Comparison of ENCODE assay signal across 33 cellular contexts in genomic region chr11:20611892-20612291, GRCh38. TPM values are rescaled to one million over a fixed set of nuclear protein-coding genes. Genes with fewer than 3 reads are reported as not detected.
DNase-seq lines count a peak whose midpoint lies in the region; TF ChIP-seq lines count a peak whose summit lies in the region.
"Had no signal": no experiment of that assay in that cellular context is flagged by ENCODE, and none has a peak within 500 bp of the region (broad histone marks: within the 10 kb centered on the region; RNA-seq: fewer than 3 reads in every experiment).

No MANE protein-coding gene starts in this region.

- no peaks in the 10 kb centered on the region for H3K79me1 ChIP-seq in mesenchymal stem cell (replicated peaks; ENCODE audit: low read length, poor library complexity, severe bottlenecking)

- DNase-seq in MCF 10A (ENCODE audit: unreplicated experiment) (peak; percentile 76), breast epithelium (ENCODE audit: low spot score in 2 of 2) (no peak), NOMO-1 treated with DMSO at 0.1 percent for 48 hours (lab: John Stamatoyannopoulos, UW; ENCODE audit: unreplicated experiment) (peak; percentile 94), amniotic epithelial cell (ENCODE audit: low read depth) (peak; percentile 76), mesenchymal stem cell (peak; percentile 2), NCI-H1694 (lab: John Stamatoyannopoulos, UW) (no peak), dorsolateral prefrontal cortex (no peak)
- no peak for DNase-seq in effector memory CD4-positive, alpha-beta T cell
- DNase-seq: activated CD4-positive, alpha-beta T cell treated with anti-CD3 and anti-CD28 coated beads for 4 hours; activated CD8-positive, alpha-beta T cell treated with anti-CD3 and anti-CD28 coated beads, Interleukin-2, amount 10 ng/mL, durations not matched to agents 7 days and 5 days; activated naive CD4-positive, alpha-beta T cell treated with anti-CD3 and anti-CD28 coated beads, Interleukin-2, amount 10 ng/mL, durations not matched to agents 7 days and 5 days; adrenal gland; body of pancreas; CD4-positive, alpha-beta T cell; DND-41; H9; IMR-90; NCI-H2029 treated with DMSO at 0.1 percent for 48 hours; NCI-H524 treated with DMSO at 0.1 percent for 48 hours; ovary; SK-N-SH; stimulated activated CD4-positive, alpha-beta T cell treated with anti-CD3 and anti-CD28 coated beads, Interleukin-15, amount 100 ng/mL, for 24 hours; stimulated activated CD4-positive, alpha-beta T cell treated with anti-CD3 and anti-CD28 coated beads, Interleukin-4, amount 100 ng/mL, for 4 hours had no signal

- no TSS peak for BruUV-seq in MCF 10A (replicated peaks; lab: Mats Ljungman, UMichigan)

- no peak overlapping the region for H3K4me3 ChIP-seq in breast epithelium
- no peak overlapping the region for H3K4me3 ChIP-seq in mesenchymal stem cell (ENCODE audit: insufficient read depth in 1 of 2, low read depth in 1 of 2, low read length in 2 of 2)
- no peak overlapping the region for H3K4me3 ChIP-seq in effector memory CD4-positive, alpha-beta T cell (ENCODE audit: insufficient read depth, low read depth, low read length, poor library complexity, severe bottlenecking)
- no peak overlapping the region for H3K4me3 ChIP-seq in dorsolateral prefrontal cortex
- H3K4me3 ChIP-seq: adrenal gland, body of pancreas, ovary, tibial nerve had no signal

- H2BK5ac ChIP-seq in mesenchymal stem cell (ENCODE audit: low read depth, low read length, poor library complexity, severe bottlenecking): no peak overlapping the region

- H3K36me3 ChIP-seq in breast epithelium (no peaks in the 10 kb centered on the region), mesenchymal stem cell (ENCODE audit: control insufficient read depth in 1 of 2, insufficient read depth in 2 of 2, low read depth in 1 of 2, low read length in 2 of 2) (no peaks in the 10 kb centered on the region)
- no peaks in the 10 kb centered on the region for H3K36me3 ChIP-seq in effector memory CD4-positive, alpha-beta T cell (ENCODE audit: control insufficient read depth, insufficient read depth, low read length)
- H3K36me3 ChIP-seq: adrenal gland, ovary, tibial nerve had no signal

- no peak overlapping the region for H3K27ac ChIP-seq in breast epithelium
- no peak overlapping the region for H3K27ac ChIP-seq in mesenchymal stem cell (ENCODE audit: low read length, poor library complexity, severe bottlenecking)
- H3K27ac ChIP-seq in effector memory CD4-positive, alpha-beta T cell (ENCODE audit: insufficient read depth, low read length, poor library complexity, severe bottlenecking): no peak overlapping the region
- H3K27ac ChIP-seq in dorsolateral prefrontal cortex: no peak overlapping the region
- H3K27ac ChIP-seq: adrenal gland, body of pancreas, ovary, RWPE1, tibial nerve, VCaP had no signal

- peaks cover 64% of the 10 kb centered on the region for H3K27me3 Mint-ChIP-seq in MCF 10A (ENCODE audit: insufficient read depth, unreplicated experiment)

- no peaks in the 10 kb centered on the region for H3K9me3 Mint-ChIP-seq in MCF 10A (ENCODE audit: unreplicated experiment)
- H3K9me3 Mint-ChIP-seq: activated naive CD4-positive, alpha-beta T cell treated with anti-CD3 and anti-CD28 coated beads, Interleukin-2, amount 10 ng/mL, durations not matched to agents 7 days and 5 days; activated T-helper 17 cell treated with anti-CD3 and anti-CD28 coated beads, Interleukin-2, amount 50 U/mL, for 72 hours; CD4-positive, alpha-beta T cell; H9; memory B cell; neural crest cell; T-helper 2 cell treated with Interferon-gamma antibody and Interleukin-4, amounts not matched to agents 5 μg/mL and 100 μg/mL, for 36 hours had no signal

- no peak overlapping the region for H3K14ac ChIP-seq in mesenchymal stem cell (ENCODE audit: low read length in 2 of 2)

- no peak overlapping the region for H2BK15ac ChIP-seq in mesenchymal stem cell (ENCODE audit: low read depth, poor library complexity, severe bottlenecking)

- TF ChIP-seq CTCF in MCF 10A (IDR thresholded peaks at IDR 0.05; ENCODE audit: unreplicated experiment) (no peak), breast epithelium (IDR thresholded peaks at IDR 0.05) (no peak), dorsolateral prefrontal cortex (IDR thresholded peaks at IDR 0.05 in 54 of 56, conservative IDR thresholded peaks at IDR 0.05 in 2 of 56; ENCODE audit: low read depth in 1 of 56, partially characterized antibody in 56 of 56) (no peak)

- no peak overlapping the region for H3K27ac Mint-ChIP-seq in MCF 10A (ENCODE audit: low read depth, unreplicated experiment)
- H3K27ac Mint-ChIP-seq: activated CD8-positive, alpha-beta T cell treated with anti-CD3 and anti-CD28 coated beads, Interleukin-2, amount 10 ng/mL, durations not matched to agents 7 days and 5 days; activated naive CD4-positive, alpha-beta T cell treated with anti-CD3 and anti-CD28 coated beads, Interleukin-2, amount 10 ng/mL, durations not matched to agents 7 days and 5 days; activated T-helper 17 cell treated with anti-CD3 and anti-CD28 coated beads, Interleukin-2, amount 50 U/mL, for 72 hours; CD4-positive, alpha-beta T cell; H9; memory B cell; T-helper 2 cell treated with Interferon-gamma antibody and Interleukin-4, amounts not matched to agents 5 μg/mL and 100 μg/mL, for 36 hours had no signal

- H4K8ac ChIP-seq in mesenchymal stem cell (ENCODE audit: low read length): no peak overlapping the region

- no peak overlapping the region for H2BK120ac ChIP-seq in mesenchymal stem cell (ENCODE audit: low read depth, low read length)

- 96% methylated on average over 3 of the region's 4 CpGs for WGBS in mesenchymal stem cell

- peaks cover 0 to 31% of the 10 kb centered on the region in 2 donors for H3K27me3 ChIP-seq in breast epithelium
- H3K27me3 ChIP-seq in mesenchymal stem cell (ENCODE audit: control insufficient read depth in 1 of 2, insufficient read depth in 1 of 2, low read length in 2 of 2): peaks cover 21 to 60% of the 10 kb centered on the region in 2 experiments
- peaks cover 12% of the 10 kb centered on the region for H3K27me3 ChIP-seq in effector memory CD4-positive, alpha-beta T cell (replicated peaks; ENCODE audit: control insufficient read depth, insufficient read depth, low read length, poor library complexity, severe bottlenecking)
- H3K27me3 ChIP-seq in dorsolateral prefrontal cortex: peaks cover 0 to 52% (median 8%) of the 10 kb centered on the region in 45 donors
- H3K27me3 ChIP-seq: ovary had no signal

- CTCF ChIA-PET in MCF 10A (lab: Yijun Ruan, JAX): interaction anchor here (0.6 to 6.3 kb wide), 10 partner anchors 8 to 702 kb away, joined by 3 to 121 read pairs (median 4); no protein-coding TSS in a partner anchor

- no peak overlapping the region for H2BK12ac ChIP-seq in mesenchymal stem cell (ENCODE audit: low read length in 2 of 2)

- peaks cover 7% of the 10 kb centered on the region for H3K4me1 Mint-ChIP-seq in MCF 10A (ENCODE audit: insufficient read depth, unreplicated experiment)

- H3K4me3 Mint-ChIP-seq in MCF 10A (ENCODE audit: unreplicated experiment): no peak overlapping the region
- H3K4me3 Mint-ChIP-seq: activated CD8-positive, alpha-beta T cell treated with anti-CD3 and anti-CD28 coated beads, Interleukin-2, amount 10 ng/mL, durations not matched to agents 7 days and 5 days; activated naive CD4-positive, alpha-beta T cell treated with anti-CD3 and anti-CD28 coated beads, Interleukin-2, amount 10 ng/mL, durations not matched to agents 7 days and 5 days; activated T-helper 17 cell treated with anti-CD3 and anti-CD28 coated beads, Interleukin-2, amount 50 U/mL, for 72 hours; CD4-positive, alpha-beta T cell; H9; memory B cell; neural crest cell; T-helper 2 cell treated with Interferon-gamma antibody and Interleukin-4, amounts not matched to agents 5 μg/mL and 100 μg/mL, for 36 hours had no signal

- H3K4me1 ChIP-seq in breast epithelium: no peaks in the 10 kb centered on the region
- peaks cover 4% of the 10 kb centered on the region for H3K4me1 ChIP-seq in mesenchymal stem cell (ENCODE audit: control insufficient read depth, insufficient read depth, low read depth, low read length)
- peaks cover 4% of the 10 kb centered on the region for H3K4me1 ChIP-seq in effector memory CD4-positive, alpha-beta T cell (ENCODE audit: control insufficient read depth, insufficient read depth, low read length, poor library complexity, severe bottlenecking)

- no peak overlapping the region for H2AK5ac ChIP-seq in mesenchymal stem cell (ENCODE audit: low read length, severe bottlenecking)

- H3K4me2 ChIP-seq in mesenchymal stem cell (ENCODE audit: low read length, poor library complexity, severe bottlenecking): no peak overlapping the region
- H3K4me2 ChIP-seq: SK-N-SH had no signal

- no peak overlapping the region for H4K91ac ChIP-seq in mesenchymal stem cell (ENCODE audit: low read length)

- no peak overlapping the region for H3K23ac ChIP-seq in mesenchymal stem cell (ENCODE audit: low read length in 2 of 2)

- H3K4ac ChIP-seq in mesenchymal stem cell (ENCODE audit: low read depth in 1 of 2, low read length in 2 of 2): no peak overlapping the region

- POLR2A ChIA-PET in MCF 10A (lab: Yijun Ruan, JAX): no interaction called here

- H3K9me3 ChIP-seq in breast epithelium: no peaks in the 10 kb centered on the region
- H3K9me3 ChIP-seq in mesenchymal stem cell (ENCODE audit: control insufficient read depth, low read length): no peaks in the 10 kb centered on the region
- H3K9me3 ChIP-seq in effector memory CD4-positive, alpha-beta T cell (ENCODE audit: control insufficient read depth, low read length): no peaks in the 10 kb centered on the region
- H3K9me3 ChIP-seq: adrenal gland, body of pancreas, ovary, SK-N-SH, tibial nerve had no signal

- no peak overlapping the region for H2AFZ ChIP-seq in mesenchymal stem cell (ENCODE audit: low read depth, low read length)

- H3K18ac ChIP-seq in mesenchymal stem cell (ENCODE audit: low read depth in 1 of 2, low read length in 2 of 2): no peak overlapping the region

- TF ChIP-seq POLR2A in breast epithelium (IDR thresholded peaks at IDR 0.05): no peak

- no peaks in the 10 kb centered on the region for H3K36me3 Mint-ChIP-seq in MCF 10A (ENCODE audit: insufficient read depth, unreplicated experiment)
- H3K36me3 Mint-ChIP-seq: activated naive CD4-positive, alpha-beta T cell treated with anti-CD3 and anti-CD28 coated beads, Interleukin-2, amount 10 ng/mL, durations not matched to agents 7 days and 5 days; memory B cell had no signal

- intact Hi-C loops in MCF 10A (cut with micrococcal nuclease) (loop anchor here (2.0 to 5.0 kb wide), 3 partner anchors 225 to 485 kb away; partner anchors contain the start of gene PRMT3), breast epithelium (cut with DNase I; ENCODE audit: low total_unique reads) (no loop called here), dorsolateral prefrontal cortex (cut with DNase I) (loop anchor here (5.0 kb wide), 2 partner anchors 225 to 485 kb away; partner anchors contain the start of gene PRMT3 (in 2 of the 2))

- H3K9ac ChIP-seq in mesenchymal stem cell (ENCODE audit: low read length): no peak overlapping the region
- H3K9ac ChIP-seq: SK-N-SH had no signal

RNA-seq across cellular contexts. Expression of gene SLC6A5, which starts 12.5 kb away (rescaled TPM):
- total RNA-seq in MCF 10A (2022) (not detected in 2 replicates), breast epithelium (not detected), dorsolateral prefrontal cortex (1 to 10 TPM in 1 of 120 experiments, under 1 TPM in 40, not detected in 79; 0.06 to 1.4 (median 0.15) TPM)
- not detected for polyA plus RNA-seq in mesenchymal stem cell (2013, experiment 1 of 2)
- not detected for polyA plus RNA-seq in mesenchymal stem cell (2013, experiment 2 of 2)
- total RNA-seq: activated CD8-positive, alpha-beta T cell treated with anti-CD3 and anti-CD28 coated beads, Interleukin-2, amount 10 ng/mL, durations not matched to agents 7 days and 5 days; activated T-helper 17 cell treated with anti-CD3 and anti-CD28 coated beads, Interleukin-2, amount 50 U/mL, for 72 hours; body of pancreas; CD4-positive, alpha-beta T cell; fibroblast of lung; glomerular endothelial cell; H9; IMR-90; ovary; renal cortical epithelial cell; tibial nerve had no signal
- polyA plus RNA-seq: fibroblast of lung, IMR-90, SK-N-SH had no signal

RNA-seq across cellular contexts. Expression of gene NELL1, which starts 57.5 kb away (rescaled TPM):
- total RNA-seq in MCF 10A (2022) (not detected in 2 replicates), breast epithelium (under 1 TPM in 1 of 3 donors, not detected in 2; 0.15 TPM), dorsolateral prefrontal cortex (10 to 100 TPM; 15.1 to 81.1 (median 48.0) TPM)
- not detected for polyA plus RNA-seq in mesenchymal stem cell (2013, experiment 1 of 2)
- polyA plus RNA-seq in mesenchymal stem cell (2013, experiment 2 of 2): not detected
- total RNA-seq: activated CD8-positive, alpha-beta T cell treated with anti-CD3 and anti-CD28 coated beads, Interleukin-2, amount 10 ng/mL, durations not matched to agents 7 days and 5 days; activated T-helper 17 cell treated with anti-CD3 and anti-CD28 coated beads, Interleukin-2, amount 50 U/mL, for 72 hours; body of pancreas; CD4-positive, alpha-beta T cell; fibroblast of lung; glomerular endothelial cell; IMR-90; renal cortical epithelial cell; tibial nerve had no signal
- polyA plus RNA-seq: fibroblast of lung, IMR-90, SK-N-SH had no signal

Comparison
In these comparisons a context has a peak if more than half of its experiments do, and no peak if none do; other contexts are left out.
1. DNase-seq: peak in MCF 10A (single experiment), NOMO-1 treated with DMSO at 0.1 percent for 48 hours (single experiment), amniotic epithelial cell (single experiment) and mesenchymal stem cell (single experiment); none in breast epithelium (0 of 2), NCI-H1694 (single experiment), effector memory CD4-positive, alpha-beta T cell (0 of 3) and dorsolateral prefrontal cortex (0 of 10).
2. RNA of gene NELL1, which starts 57.5 kb away (total RNA-seq): 15.1 to 81.1 TPM in dorsolateral prefrontal cortex; not detected in MCF 10A and 0.15 TPM in breast epithelium; every median in the first group is over 10 times any median in the second.